8 cellular contexts compared by ENCODE assay signal in genomic region chr9:93892748-93893147, GRCh38.
"Had no signal": no experiment of that assay in that cellular context is flagged by ENCODE, and none has a peak within 500 bp of the region (broad histone marks: within the 10 kb centered on the region; RNA-seq: fewer than 3 reads in every experiment).

No MANE protein-coding gene starts in this region.

- H3K4me3 ChIP-seq: GM23248, HAP-1 had no signal

- H3K4me3 Mint-ChIP-seq: IgD-negative memory B cell had no signal

- H3K36me3 Mint-ChIP-seq: IgD-negative memory B cell had no signal

- H3K27ac Mint-ChIP-seq: IgD-negative memory B cell had no signal

- H3K36me3 ChIP-seq: HAP-1 had no signal

- H3K27ac ChIP-seq: GM23248 had no signal

- DNase-seq: GM23248, GOT3, H7, KG1 had no signal

- ATAC-seq: HCT116 had no signal

- H3K9ac ChIP-seq: GM23248 had no signal

- H2AFZ ChIP-seq: GM23248 had no signal

- FAIRE-seq: HTR-8/SVneo had no signal

- H3K4me1 ChIP-seq: HAP-1 had no signal
